1 cellular context compared by ENCODE assay signal in genomic region chr2:11355194-11356053, GRCh38.
A peak's percentile ranks its signal among the peaks of the same experiment; 100 is the strongest.
TF ChIP-seq lines count a peak whose summit lies in the region.

No MANE protein-coding gene starts in this region.

TF ChIP-seq in HepG2, 621 proteins besides CTCF, POLR2A, EP300 and RAD21 (continued from another document and continues in another):
- TF ChIP-seq TRAFD1 (CRISPR knock-in tag; IDR thresholded peaks at IDR 0.05; ENCODE audit: borderline replicate concordance): no peak
- no peak for TF ChIP-seq ZNF616 (CRISPR knock-in tag; IDR thresholded peaks at IDR 0.05; ENCODE audit: low read depth)
- no peak for TF ChIP-seq ZNF577 (CRISPR knock-in tag; IDR thresholded peaks at IDR 0.05; ENCODE audit: borderline replicate concordance, low read depth)
- no peak for TF ChIP-seq HMGXB4 (CRISPR knock-in tag; IDR thresholded peaks at IDR 0.05; ENCODE audit: borderline replicate concordance in 1 of 2, low read depth in 1 of 2)
- TF ChIP-seq MLLT10 (CRISPR knock-in tag; IDR thresholded peaks at IDR 0.05): no peak
- TF ChIP-seq TBL1XR1 (IDR thresholded peaks at IDR 0.05; ENCODE audit: borderline replicate concordance, low read length, partially characterized antibody): peak; percentile 26
- peak; percentile 65 for TF ChIP-seq ZMYM4 (CRISPR knock-in tag; IDR thresholded peaks at IDR 0.05)
- TF ChIP-seq THAP11 (CRISPR knock-in tag; IDR thresholded peaks at IDR 0.05): no peak; the same call in 1 of the 2 replicates
- peak; percentile 25; the same call in 1 of the 2 replicates for TF ChIP-seq SOX5 (CRISPR knock-in tag; IDR thresholded peaks at IDR 0.05; ENCODE audit: borderline replicate concordance)
- no peak for TF ChIP-seq AHR (CRISPR knock-in tag; IDR thresholded peaks at IDR 0.05)
- TF ChIP-seq ZNF343 (CRISPR knock-in tag; IDR thresholded peaks at IDR 0.05): no peak; the same call in 1 of the 2 replicates
- TF ChIP-seq PRDM4 (CRISPR knock-in tag; IDR thresholded peaks at IDR 0.05; ENCODE audit: borderline replicate concordance): no peak
- TF ChIP-seq TCF7 (IDR thresholded peaks at IDR 0.05; ENCODE audit: low read depth): peak; percentile 50
- peak; percentile 67; the same call in 1 of the 2 replicates for TF ChIP-seq HOXA3 (CRISPR knock-in tag; IDR thresholded peaks at IDR 0.05)
- peak; percentile 73 for TF ChIP-seq ZNF781 (CRISPR knock-in tag; IDR thresholded peaks at IDR 0.05; ENCODE audit: borderline replicate concordance, not compliant biosample characterization)
- no peak for TF ChIP-seq SOX6 (IDR thresholded peaks at IDR 0.05)
- TF ChIP-seq SOX6 (CRISPR knock-in tag; IDR thresholded peaks at IDR 0.05): 0 out of 2 replicates have a peak, but pooled peaks have one; percentile 36
- peak; percentile 20; the same call in 1 of the 2 replicates for TF ChIP-seq ARID4A (CRISPR knock-in tag; IDR thresholded peaks at IDR 0.05; ENCODE audit: borderline replicate concordance)
- TF ChIP-seq ZNF24 (IDR thresholded peaks at IDR 0.05): peak; percentile 92
- 0 out of 2 replicates have a peak, but pooled peaks have one; percentile 13 for TF ChIP-seq TARDBP (CRISPR knock-in tag; IDR thresholded peaks at IDR 0.05)
- no peak for TF ChIP-seq ZNF468 (CRISPR knock-in tag; IDR thresholded peaks at IDR 0.05)
- TF ChIP-seq STAT6 (CRISPR knock-in tag; IDR thresholded peaks at IDR 0.05; ENCODE audit: borderline replicate concordance): no peak
- TF ChIP-seq GRHL1 (CRISPR knock-in tag; conservative IDR thresholded peaks at IDR 0.05): no peak
- TF ChIP-seq MBD4 (IDR thresholded peaks at IDR 0.05; ENCODE audit: borderline replicate concordance, low read length): no peak
- 0 out of 2 replicates have a peak, but pooled peaks have one; percentile 11 for TF ChIP-seq KDM2A (CRISPR knock-in tag; IDR thresholded peaks at IDR 0.05; ENCODE audit: borderline replicate concordance, low read depth)
- no peak for TF ChIP-seq SUZ12 (IDR thresholded peaks at IDR 0.05; ENCODE audit: low read depth, low read length)
- TF ChIP-seq ZSCAN31 (CRISPR knock-in tag; IDR thresholded peaks at IDR 0.05; ENCODE audit: low read depth): no peak
- no peak for TF ChIP-seq GPN1 (CRISPR knock-in tag; IDR thresholded peaks at IDR 0.05; ENCODE audit: borderline replicate concordance)
- no peak for TF ChIP-seq KLF6 (CRISPR knock-in tag; IDR thresholded peaks at IDR 0.05)
- TF ChIP-seq DPF2 (CRISPR knock-in tag; IDR thresholded peaks at IDR 0.05; ENCODE audit: borderline replicate concordance, low read depth): peak; percentile 74
- TF ChIP-seq ZNF513 (CRISPR knock-in tag; conservative IDR thresholded peaks at IDR 0.05): no peak
- TF ChIP-seq HMGA1 (CRISPR knock-in tag; conservative IDR thresholded peaks at IDR 0.05): no peak
- TF ChIP-seq ZFP36 (IDR thresholded peaks at IDR 0.05; ENCODE audit: borderline replicate concordance, low read depth, low read length, partially characterized antibody): no peak
- peak; percentile 83; the same call in 1 of the 2 replicates for TF ChIP-seq ZBTB4 (CRISPR knock-in tag; IDR thresholded peaks at IDR 0.05; ENCODE audit: borderline replicate concordance)
- TF ChIP-seq BRF2 (CRISPR knock-in tag; IDR thresholded peaks at IDR 0.05): 0 out of 2 replicates have a peak, but pooled peaks have one; percentile 21
- TF ChIP-seq KDM5A (IDR thresholded peaks at IDR 0.05; ENCODE audit: borderline replicate concordance, low read length): no peak
